In genomic region chr17:65629234-65629690, GRCh38 we compare ENCODE assay signal across 13 cellular contexts.
A peak's percentile ranks its signal among the peaks of the same experiment; 100 is the strongest.
DNase-seq lines count a peak whose midpoint lies in the region; ATAC-seq lines count a peak whose summit lies in the region.
"Had no signal": no experiment of that assay in that cellular context is flagged by ENCODE, and none has a peak within 500 bp of the region (broad histone marks: within the 10 kb centered on the region; RNA-seq: fewer than 3 reads in every experiment).

No MANE protein-coding gene starts in this region.

- no peak overlapping the region for H2BK5ac ChIP-seq in mesenchymal stem cell (ENCODE audit: low read depth, low read length, poor library complexity, severe bottlenecking)

- DNase-seq in Daoy (ENCODE audit: low read depth), result peak; percentile 52
- DNase-seq in NCI-H146 treated with DMSO at 0.1 percent for 48 hours (lab: John Stamatoyannopoulos, UW; ENCODE audit: unreplicated experiment), result peak; percentile 77
- DNase-seq in T1000 (lab: John Stamatoyannopoulos, UW), result peak; percentile 28
- peak; percentile 74 for DNase-seq in mesenchymal stem cell
- no peak for DNase-seq in NCI-H1694 treated with DMSO at 0.1 percent for 48 hours (lab: John Stamatoyannopoulos, UW)
- DNase-seq: caudate nucleus; foreskin melanocyte; GDM1; KG1; stimulated activated CD4-positive, alpha-beta T cell treated with anti-CD3 and anti-CD28 coated beads, Interleukin-4, amount 100 ng/mL, for 24 hours had no signal

- no peak overlapping the region for H2AFZ ChIP-seq in mesenchymal stem cell (ENCODE audit: low read depth, low read length)

- H3K79me1 ChIP-seq in mesenchymal stem cell (replicated peaks; ENCODE audit: low read length, poor library complexity, severe bottlenecking), result no peaks in the 10 kb centered on the region

- peaks cover 0 to 3% of the 10 kb centered on the region in 2 experiments for H3K36me3 ChIP-seq in mesenchymal stem cell (ENCODE audit: control insufficient read depth in 1 of 2, insufficient read depth in 2 of 2, low read depth in 1 of 2, low read length in 2 of 2)

- H4K8ac ChIP-seq in mesenchymal stem cell (ENCODE audit: low read length), result no peak overlapping the region

- H3K4ac ChIP-seq in mesenchymal stem cell (ENCODE audit: low read depth in 1 of 2, low read length in 2 of 2), result no peak overlapping the region

- H3K4me2 ChIP-seq in mesenchymal stem cell (ENCODE audit: low read length, poor library complexity, severe bottlenecking), result no peak overlapping the region

- H3K27me3 ChIP-seq in mesenchymal stem cell (ENCODE audit: control insufficient read depth in 1 of 2, insufficient read depth in 1 of 2, low read length in 2 of 2), result no peaks in the 10 kb centered on the region

- H3K27ac ChIP-seq in mesenchymal stem cell (ENCODE audit: low read length, poor library complexity, severe bottlenecking), result no peak overlapping the region

- no peak overlapping the region for H2BK12ac ChIP-seq in mesenchymal stem cell (ENCODE audit: low read length in 2 of 2)

- H4K91ac ChIP-seq in mesenchymal stem cell (ENCODE audit: low read length), result no peak overlapping the region

- no peak overlapping the region for H3K23ac ChIP-seq in mesenchymal stem cell (ENCODE audit: low read length in 2 of 2)

- WGBS in mesenchymal stem cell, result 41% methylated on average over 4 of the region's 5 CpGs

- H2BK120ac ChIP-seq in mesenchymal stem cell (ENCODE audit: low read depth, low read length), result no peak overlapping the region

- H2AK5ac ChIP-seq in mesenchymal stem cell (ENCODE audit: low read length, severe bottlenecking), result peak overlapping the region; percentile 54

- no peaks in the 10 kb centered on the region for H3K9me3 ChIP-seq in mesenchymal stem cell (ENCODE audit: control insufficient read depth, low read length)

- H3K4me1 ChIP-seq in mesenchymal stem cell (ENCODE audit: control insufficient read depth, insufficient read depth, low read depth, low read length), result peaks cover 13% of the 10 kb centered on the region

- no peak overlapping the region for H3K14ac ChIP-seq in mesenchymal stem cell (ENCODE audit: low read length in 2 of 2)

- H3K9ac ChIP-seq in mesenchymal stem cell (ENCODE audit: low read length), result no peak overlapping the region

- H3K4me3 ChIP-seq in mesenchymal stem cell (ENCODE audit: insufficient read depth in 1 of 2, low read depth in 1 of 2, low read length in 2 of 2), result no peak overlapping the region

- ATAC-seq in GM18868 (IDR thresholded peaks at IDR 0.05; ENCODE audit: unreplicated experiment), result no peak
- ATAC-seq in GM19328 (IDR thresholded peaks at IDR 0.05; ENCODE audit: unreplicated experiment), result no peak
- ATAC-seq: activated naive CD4-positive, alpha-beta T cell treated with anti-CD3 and anti-CD28 coated beads, Interleukin-2, amount 50 U/mL, for 72 hours had no signal

- no peak overlapping the region for H2BK15ac ChIP-seq in mesenchymal stem cell (ENCODE audit: low read depth, poor library complexity, severe bottlenecking)

- H3K18ac ChIP-seq in mesenchymal stem cell (ENCODE audit: low read depth in 1 of 2, low read length in 2 of 2), result no peak overlapping the region
